ENCODE assay signal across 1 cellular context in genomic region chr14:73136387-73137221, GRCh38.
A peak's percentile ranks its signal among the peaks of the same experiment; 100 is the strongest.
TF ChIP-seq lines count a peak whose summit lies in the region.

Gene PSEN1, plus strand, starts transcription at chr14:73136507. Its CDS starts 11,513 bp downstream, at chr14:73148020.

TF ChIP-seq in HepG2, 621 proteins besides CTCF, POLR2A, EP300 and RAD21 (continued from another document and continues in another):
- peak; percentile 51 for TF ChIP-seq HNF4A (CRISPR knock-in tag; IDR thresholded peaks at IDR 0.05)
- TF ChIP-seq MTERF4 (CRISPR knock-in tag; IDR thresholded peaks at IDR 0.05) = no peak
- peak; percentile 65; the same call in 1 of the 2 replicates for TF ChIP-seq HIVEP1 (CRISPR knock-in tag; IDR thresholded peaks at IDR 0.05)
- TF ChIP-seq ZNF597 (CRISPR knock-in tag; IDR thresholded peaks at IDR 0.05) = no peak
- TF ChIP-seq KAT2B (IDR thresholded peaks at IDR 0.05; ENCODE audit: borderline replicate concordance, low read depth, low read length) = no peak
- TF ChIP-seq SNAPC5 (CRISPR knock-in tag; IDR thresholded peaks at IDR 0.05; ENCODE audit: borderline replicate concordance) = no peak
- TF ChIP-seq CSRNP1 (CRISPR knock-in tag; IDR thresholded peaks at IDR 0.05) = peak; percentile 52; the same call in 1 of the 2 replicates
- TF ChIP-seq HOXA3 (CRISPR knock-in tag; IDR thresholded peaks at IDR 0.05) = peak; percentile 49; the same call in 1 of the 2 replicates
- TF ChIP-seq ZNF839 (CRISPR knock-in tag; IDR thresholded peaks at IDR 0.05; ENCODE audit: borderline replicate concordance) = peak; percentile 53; the same call in 1 of the 2 replicates
- 0 out of 2 replicates have a peak, but pooled peaks have one; percentile 3 for TF ChIP-seq ZNF343 (CRISPR knock-in tag; IDR thresholded peaks at IDR 0.05)
- no peak for TF ChIP-seq ZNF446 (CRISPR knock-in tag; IDR thresholded peaks at IDR 0.05)
- TF ChIP-seq ZNF550 (CRISPR knock-in tag; IDR thresholded peaks at IDR 0.05; ENCODE audit: borderline replicate concordance) = no peak
- TF ChIP-seq ZBTB38 (CRISPR knock-in tag; IDR thresholded peaks at IDR 0.05) = 0 out of 2 replicates have a peak, but pooled peaks have one; percentile 10
- no peak for TF ChIP-seq ZNF337 (CRISPR knock-in tag; IDR thresholded peaks at IDR 0.05; ENCODE audit: borderline replicate concordance, low read depth)
- TF ChIP-seq HNRNPL (IDR thresholded peaks at IDR 0.05; ENCODE audit: low read depth, low read length) = no peak
- peak; percentile 32; the same call in 1 of the 2 replicates for TF ChIP-seq DMAP1 (CRISPR knock-in tag; IDR thresholded peaks at IDR 0.05)
- 0 out of 2 replicates have a peak, but pooled peaks have one; percentile 45 for TF ChIP-seq EEA1 (CRISPR knock-in tag; IDR thresholded peaks at IDR 0.05; ENCODE audit: borderline replicate concordance)
- TF ChIP-seq RXRB (CRISPR knock-in tag; IDR thresholded peaks at IDR 0.05; ENCODE audit: borderline replicate concordance) = 0 out of 2 replicates have a peak, but pooled peaks have one; percentile 10
- TF ChIP-seq ZNF768 (CRISPR knock-in tag; IDR thresholded peaks at IDR 0.05) = peak; percentile 28; the same call in 1 of the 2 replicates
- TF ChIP-seq, protein P1, sequence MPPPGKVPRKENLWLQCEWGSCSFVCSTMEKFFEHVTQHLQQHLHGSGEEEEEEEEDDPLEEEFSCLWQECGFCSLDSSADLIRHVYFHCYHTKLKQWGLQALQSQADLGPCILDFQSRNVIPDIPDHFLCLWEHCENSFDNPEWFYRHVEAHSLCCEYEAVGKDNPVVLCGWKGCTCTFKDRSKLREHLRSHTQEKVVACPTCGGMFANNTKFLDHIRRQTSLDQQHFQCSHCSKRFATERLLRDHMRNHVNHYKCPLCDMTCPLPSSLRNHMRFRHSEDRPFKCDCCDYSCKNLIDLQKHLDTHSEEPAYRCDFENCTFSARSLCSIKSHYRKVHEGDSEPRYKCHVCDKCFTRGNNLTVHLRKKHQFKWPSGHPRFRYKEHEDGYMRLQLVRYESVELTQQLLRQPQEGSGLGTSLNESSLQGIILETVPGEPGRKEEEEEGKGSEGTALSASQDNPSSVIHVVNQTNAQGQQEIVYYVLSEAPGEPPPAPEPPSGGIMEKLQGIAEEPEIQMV (CRISPR knock-in tag; IDR thresholded peaks at IDR 0.05; ENCODE audit: low read depth) = peak; percentile 70; the same call in 1 of the 2 replicates
- no peak for TF ChIP-seq LCORL (IDR thresholded peaks at IDR 0.05)
- TF ChIP-seq LCORL (CRISPR knock-in tag; IDR thresholded peaks at IDR 0.05) = peak; percentile 35; the same call in 1 of the 2 replicates
- peak; percentile 71 for TF ChIP-seq ZNF501 (CRISPR knock-in tag; IDR thresholded peaks at IDR 0.05)
- no peak for TF ChIP-seq ZNF282 (IDR thresholded peaks at IDR 0.05; ENCODE audit: partially characterized antibody)
- TF ChIP-seq ZSCAN30 (CRISPR knock-in tag; IDR thresholded peaks at IDR 0.05) = no peak
- TF ChIP-seq ZKSCAN8 (CRISPR knock-in tag; IDR thresholded peaks at IDR 0.05; ENCODE audit: borderline replicate concordance) = no peak
- no peak for TF ChIP-seq ZZZ3 (CRISPR knock-in tag; IDR thresholded peaks at IDR 0.05; ENCODE audit: borderline replicate concordance)
- TF ChIP-seq ZNF510 (CRISPR knock-in tag; IDR thresholded peaks at IDR 0.05; ENCODE audit: low read depth) = no peak
- TF ChIP-seq SNRNP70 (IDR thresholded peaks at IDR 0.05; ENCODE audit: low read depth, low read length) = no peak
- TF ChIP-seq AHR (CRISPR knock-in tag; IDR thresholded peaks at IDR 0.05) = no peak
- no peak for TF ChIP-seq ZNF225 (CRISPR knock-in tag; IDR thresholded peaks at IDR 0.05)
- peak; percentile 31; the same call in 1 of the 2 replicates for TF ChIP-seq ZNF263 (CRISPR knock-in tag; IDR thresholded peaks at IDR 0.05)
- no peak for TF ChIP-seq ZNF703 (CRISPR knock-in tag; IDR thresholded peaks at IDR 0.05; ENCODE audit: borderline replicate concordance)
- no peak for TF ChIP-seq CCAR2 (optimal IDR thresholded peaks at IDR 0.05; ENCODE audit: low read depth, low read length)
- TF ChIP-seq HNRNPLL (IDR thresholded peaks at IDR 0.05; ENCODE audit: low read depth, low read length, poor library complexity, severe bottlenecking) = peak; percentile 83
- TF ChIP-seq, protein P2, sequence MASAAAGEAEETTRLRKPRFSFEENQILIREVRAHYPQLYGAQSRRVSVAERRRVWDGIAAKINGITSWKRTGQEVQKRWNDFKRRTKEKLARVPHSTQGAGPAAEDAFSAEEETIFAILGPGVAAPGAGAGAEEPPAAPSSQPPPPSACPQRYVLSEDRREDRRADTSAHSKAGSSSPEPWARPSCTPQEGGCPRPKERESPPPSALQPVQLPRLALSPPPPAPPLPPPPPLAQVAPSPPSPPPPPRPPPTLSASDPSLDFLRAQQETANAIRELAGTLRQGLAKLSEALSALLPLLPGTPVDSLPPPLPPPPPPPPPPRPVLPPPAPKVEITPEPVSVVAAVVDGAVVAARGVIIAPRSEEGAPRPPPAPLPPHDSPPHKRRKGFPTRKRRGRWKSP (CRISPR knock-in tag; IDR thresholded peaks at IDR 0.05) = peak; percentile 54; the same call in 1 of the 2 replicates
- TF ChIP-seq ZNF34 (CRISPR knock-in tag; IDR thresholded peaks at IDR 0.05; ENCODE audit: borderline replicate concordance) = no peak
- peak; percentile 28 for TF ChIP-seq ZNF232 (CRISPR knock-in tag; IDR thresholded peaks at IDR 0.05; ENCODE audit: borderline replicate concordance)
- TF ChIP-seq HOXA5 (CRISPR knock-in tag; IDR thresholded peaks at IDR 0.05) = peak; percentile 59; the same call in 1 of the 2 replicates
- no peak for TF ChIP-seq RCOR2 (CRISPR knock-in tag; IDR thresholded peaks at IDR 0.05)
- no peak for TF ChIP-seq ZNF850 (CRISPR knock-in tag; conservative IDR thresholded peaks at IDR 0.05)
- TF ChIP-seq CENPX (CRISPR knock-in tag; IDR thresholded peaks at IDR 0.05) = no peak
- TF ChIP-seq IRF2 (CRISPR knock-in tag; IDR thresholded peaks at IDR 0.05) = peak; percentile 12; the same call in 1 of the 2 replicates
- no peak for TF ChIP-seq ARNTL (CRISPR knock-in tag; IDR thresholded peaks at IDR 0.05)
- peak; percentile 87 for TF ChIP-seq ZNF574 (CRISPR knock-in tag; IDR thresholded peaks at IDR 0.05)
- peak; percentile 78 for TF ChIP-seq POGZ (CRISPR knock-in tag; IDR thresholded peaks at IDR 0.05)
- TF ChIP-seq ZNF800 (CRISPR knock-in tag; IDR thresholded peaks at IDR 0.05) = 0 out of 2 replicates have a peak, but pooled peaks have one; percentile 46
- TF ChIP-seq ZKSCAN5 (CRISPR knock-in tag; IDR thresholded peaks at IDR 0.05) = no peak
- no peak for TF ChIP-seq MBNL3 (CRISPR knock-in tag; conservative IDR thresholded peaks at IDR 0.05)
- TF ChIP-seq, protein P3, sequence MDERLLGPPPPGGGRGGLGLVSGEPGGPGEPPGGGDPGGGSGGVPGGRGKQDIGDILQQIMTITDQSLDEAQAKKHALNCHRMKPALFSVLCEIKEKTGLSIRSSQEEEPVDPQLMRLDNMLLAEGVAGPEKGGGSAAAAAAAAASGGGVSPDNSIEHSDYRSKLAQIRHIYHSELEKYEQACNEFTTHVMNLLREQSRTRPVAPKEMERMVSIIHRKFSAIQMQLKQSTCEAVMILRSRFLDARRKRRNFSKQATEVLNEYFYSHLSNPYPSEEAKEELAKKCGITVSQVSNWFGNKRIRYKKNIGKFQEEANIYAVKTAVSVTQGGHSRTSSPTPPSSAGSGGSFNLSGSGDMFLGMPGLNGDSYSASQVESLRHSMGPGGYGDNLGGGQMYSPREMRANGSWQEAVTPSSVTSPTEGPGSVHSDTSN (CRISPR knock-in tag; IDR thresholded peaks at IDR 0.05) = 0 out of 2 replicates have a peak, but pooled peaks have one; percentile 3
- no peak for TF ChIP-seq ATRX (CRISPR knock-in tag; IDR thresholded peaks at IDR 0.05; ENCODE audit: borderline replicate concordance)
- no peak for TF ChIP-seq ZNF639 (CRISPR knock-in tag; conservative IDR thresholded peaks at IDR 0.05)
- TF ChIP-seq ZFP41 (CRISPR knock-in tag; IDR thresholded peaks at IDR 0.05; ENCODE audit: borderline replicate concordance) = 0 out of 2 replicates have a peak, but pooled peaks have one; percentile 29
- TF ChIP-seq, protein P4, sequence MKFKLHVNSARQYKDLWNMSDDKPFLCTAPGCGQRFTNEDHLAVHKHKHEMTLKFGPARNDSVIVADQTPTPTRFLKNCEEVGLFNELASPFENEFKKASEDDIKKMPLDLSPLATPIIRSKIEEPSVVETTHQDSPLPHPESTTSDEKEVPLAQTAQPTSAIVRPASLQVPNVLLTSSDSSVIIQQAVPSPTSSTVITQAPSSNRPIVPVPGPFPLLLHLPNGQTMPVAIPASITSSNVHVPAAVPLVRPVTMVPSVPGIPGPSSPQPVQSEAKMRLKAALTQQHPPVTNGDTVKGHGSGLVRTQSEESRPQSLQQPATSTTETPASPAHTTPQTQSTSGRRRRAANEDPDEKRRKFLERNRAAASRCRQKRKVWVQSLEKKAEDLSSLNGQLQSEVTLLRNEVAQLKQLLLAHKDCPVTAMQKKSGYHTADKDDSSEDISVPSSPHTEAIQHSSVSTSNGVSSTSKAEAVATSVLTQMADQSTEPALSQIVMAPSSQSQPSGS (CRISPR knock-in tag; IDR thresholded peaks at IDR 0.05) = no peak; the same call in 1 of the 2 replicates
- TF ChIP-seq KLF16 (CRISPR knock-in tag; IDR thresholded peaks at IDR 0.05) = peak in 1 of 2 experiments; percentile 72; a peak in 2 of 4 replicates
